Comparison of ENCODE assay signal across 24 cellular contexts in genomic region chr4:14465498-14465897, GRCh38.
"Had no signal": no experiment of that assay in that cellular context is flagged by ENCODE, and none has a peak within 500 bp of the region (broad histone marks: within the 10 kb centered on the region; RNA-seq: fewer than 3 reads in every experiment).

No MANE protein-coding gene starts in this region.

- ATAC-seq: activated CD8-positive, alpha-beta T cell treated with anti-CD3 and anti-CD28 coated beads, Interleukin-2, amount 10 ng/mL, durations not matched to agents 7 days and 5 days had no signal

- H3K27ac ChIP-seq: ascending aorta, cardiac muscle cell, PC-9, SJSA1 had no signal

- H3K27me3 ChIP-seq: ascending aorta, cardiac muscle cell, MG63, SJSA1 had no signal

- H3K9me3 ChIP-seq: ascending aorta, MG63, SJSA1, SK-N-SH had no signal

- H3K4me3 ChIP-seq: ascending aorta, cardiac muscle cell, MG63, PC-9, SJSA1 had no signal

- H3K36me3 ChIP-seq: ascending aorta, cardiac muscle cell, MG63, SJSA1 had no signal

- H3K4me1 ChIP-seq: ascending aorta, SJSA1 had no signal

- DNase-seq: activated CD4-positive, alpha-beta T cell treated with anti-CD3 and anti-CD28 coated beads, Interleukin-2, amount 10 ng/mL, durations not matched to agents 24 days and 14 days; activated CD4-positive, alpha-beta T cell treated with anti-CD3 and anti-CD28 coated beads, Interleukin-2, amount 50 U/mL, for 48 hours; activated CD8-positive, alpha-beta T cell treated with anti-CD3 and anti-CD28 coated beads, Interleukin-2, amount 10 ng/mL, durations not matched to agents 7 days and 5 days; activated gamma-delta T cell; activated naive CD4-positive, alpha-beta T cell treated with Interleukin-2 at 50 U/mL for 16 hours; activated naive CD8-positive, alpha-beta T cell treated with anti-CD3 and anti-CD28 coated beads, Interleukin-2, amount 10 ng/mL, durations not matched to agents 7 days and 5 days; activated T-cell treated with anti-CD3 and anti-CD28 coated beads, Interleukin-2, amount 50 U/mL, for 24 hours; amygdala; Kasumi-1; KG1; MG63; NCI-H1048; NCI-H1694; NCI-H1930; NCI-H2107; NCI-H2171; NCI-H510A; NCI-H526 treated with DMSO at 0.1 percent for 48 hours; PC-9; SHP77 treated with DMSO at 0.1 percent for 48 hours; SK-N-SH had no signal
